In the genomic region with DNA sequence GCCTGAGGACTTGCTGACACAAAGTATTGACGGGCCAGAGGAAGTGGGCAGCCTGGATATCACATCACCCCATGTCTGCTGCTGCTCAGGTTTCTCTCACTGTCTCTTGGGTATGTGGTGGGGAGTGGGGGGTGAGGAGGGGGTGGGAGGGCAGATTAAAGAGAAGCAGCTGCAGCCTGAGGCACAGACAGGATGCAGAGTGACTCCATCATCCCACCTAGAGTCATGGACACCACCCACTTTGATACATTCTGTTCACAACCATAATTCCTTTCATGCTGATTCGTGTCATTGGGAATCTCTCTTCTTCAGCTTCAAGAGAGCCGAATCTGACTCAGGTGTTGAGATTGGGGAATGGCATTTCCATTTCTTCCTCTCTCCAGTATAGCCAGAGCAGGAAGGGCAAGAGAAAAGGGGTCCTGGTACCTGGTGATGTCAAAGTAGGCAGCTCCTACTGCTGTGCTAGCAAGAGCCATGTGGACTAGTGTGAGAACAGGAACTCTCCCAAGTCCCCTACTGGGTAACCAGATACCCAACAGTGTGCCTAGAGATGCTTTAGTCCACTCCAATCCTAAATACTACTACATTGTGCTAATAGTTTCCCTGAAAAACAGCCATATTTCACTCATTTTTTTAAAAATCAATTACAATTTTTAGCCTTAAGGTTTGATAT, we compare ENCODE assay signal across 1 cellular context.
TF ChIP-seq lines count a peak whose summit lies in the region.

No MANE protein-coding gene starts in this region.

TF ChIP-seq in HepG2, 621 proteins besides CTCF, POLR2A, EP300 and RAD21:
- TF ChIP-seq, protein P1, sequence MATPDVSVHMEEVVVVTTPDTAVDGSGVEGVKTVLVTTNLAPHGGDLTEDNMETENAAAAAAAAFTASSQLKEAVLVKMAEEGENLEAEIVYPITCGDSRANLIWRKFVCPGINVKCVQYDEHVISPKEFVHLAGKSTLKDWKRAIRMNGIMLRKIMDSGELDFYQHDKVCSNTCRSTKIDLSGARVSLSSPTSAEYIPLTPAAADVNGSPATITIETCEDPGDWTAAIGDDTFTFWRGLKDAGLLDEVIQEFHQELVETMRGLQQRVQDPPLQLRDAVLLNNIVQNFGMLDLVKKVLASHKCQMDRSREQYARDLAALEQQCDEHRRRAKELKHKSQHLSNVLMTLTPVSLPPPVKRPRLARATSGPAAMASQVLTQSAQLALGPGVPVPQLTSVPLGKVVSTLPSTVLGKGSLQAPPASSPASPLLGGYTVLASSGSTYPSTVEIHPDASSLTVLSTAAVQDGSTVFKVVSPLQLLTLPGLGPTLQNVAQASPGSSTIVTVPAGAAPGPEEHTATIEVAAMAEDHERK (CRISPR knock-in tag; IDR thresholded peaks at IDR 0.05; ENCODE audit: low read depth) = no peak
- TF ChIP-seq, protein P2, sequence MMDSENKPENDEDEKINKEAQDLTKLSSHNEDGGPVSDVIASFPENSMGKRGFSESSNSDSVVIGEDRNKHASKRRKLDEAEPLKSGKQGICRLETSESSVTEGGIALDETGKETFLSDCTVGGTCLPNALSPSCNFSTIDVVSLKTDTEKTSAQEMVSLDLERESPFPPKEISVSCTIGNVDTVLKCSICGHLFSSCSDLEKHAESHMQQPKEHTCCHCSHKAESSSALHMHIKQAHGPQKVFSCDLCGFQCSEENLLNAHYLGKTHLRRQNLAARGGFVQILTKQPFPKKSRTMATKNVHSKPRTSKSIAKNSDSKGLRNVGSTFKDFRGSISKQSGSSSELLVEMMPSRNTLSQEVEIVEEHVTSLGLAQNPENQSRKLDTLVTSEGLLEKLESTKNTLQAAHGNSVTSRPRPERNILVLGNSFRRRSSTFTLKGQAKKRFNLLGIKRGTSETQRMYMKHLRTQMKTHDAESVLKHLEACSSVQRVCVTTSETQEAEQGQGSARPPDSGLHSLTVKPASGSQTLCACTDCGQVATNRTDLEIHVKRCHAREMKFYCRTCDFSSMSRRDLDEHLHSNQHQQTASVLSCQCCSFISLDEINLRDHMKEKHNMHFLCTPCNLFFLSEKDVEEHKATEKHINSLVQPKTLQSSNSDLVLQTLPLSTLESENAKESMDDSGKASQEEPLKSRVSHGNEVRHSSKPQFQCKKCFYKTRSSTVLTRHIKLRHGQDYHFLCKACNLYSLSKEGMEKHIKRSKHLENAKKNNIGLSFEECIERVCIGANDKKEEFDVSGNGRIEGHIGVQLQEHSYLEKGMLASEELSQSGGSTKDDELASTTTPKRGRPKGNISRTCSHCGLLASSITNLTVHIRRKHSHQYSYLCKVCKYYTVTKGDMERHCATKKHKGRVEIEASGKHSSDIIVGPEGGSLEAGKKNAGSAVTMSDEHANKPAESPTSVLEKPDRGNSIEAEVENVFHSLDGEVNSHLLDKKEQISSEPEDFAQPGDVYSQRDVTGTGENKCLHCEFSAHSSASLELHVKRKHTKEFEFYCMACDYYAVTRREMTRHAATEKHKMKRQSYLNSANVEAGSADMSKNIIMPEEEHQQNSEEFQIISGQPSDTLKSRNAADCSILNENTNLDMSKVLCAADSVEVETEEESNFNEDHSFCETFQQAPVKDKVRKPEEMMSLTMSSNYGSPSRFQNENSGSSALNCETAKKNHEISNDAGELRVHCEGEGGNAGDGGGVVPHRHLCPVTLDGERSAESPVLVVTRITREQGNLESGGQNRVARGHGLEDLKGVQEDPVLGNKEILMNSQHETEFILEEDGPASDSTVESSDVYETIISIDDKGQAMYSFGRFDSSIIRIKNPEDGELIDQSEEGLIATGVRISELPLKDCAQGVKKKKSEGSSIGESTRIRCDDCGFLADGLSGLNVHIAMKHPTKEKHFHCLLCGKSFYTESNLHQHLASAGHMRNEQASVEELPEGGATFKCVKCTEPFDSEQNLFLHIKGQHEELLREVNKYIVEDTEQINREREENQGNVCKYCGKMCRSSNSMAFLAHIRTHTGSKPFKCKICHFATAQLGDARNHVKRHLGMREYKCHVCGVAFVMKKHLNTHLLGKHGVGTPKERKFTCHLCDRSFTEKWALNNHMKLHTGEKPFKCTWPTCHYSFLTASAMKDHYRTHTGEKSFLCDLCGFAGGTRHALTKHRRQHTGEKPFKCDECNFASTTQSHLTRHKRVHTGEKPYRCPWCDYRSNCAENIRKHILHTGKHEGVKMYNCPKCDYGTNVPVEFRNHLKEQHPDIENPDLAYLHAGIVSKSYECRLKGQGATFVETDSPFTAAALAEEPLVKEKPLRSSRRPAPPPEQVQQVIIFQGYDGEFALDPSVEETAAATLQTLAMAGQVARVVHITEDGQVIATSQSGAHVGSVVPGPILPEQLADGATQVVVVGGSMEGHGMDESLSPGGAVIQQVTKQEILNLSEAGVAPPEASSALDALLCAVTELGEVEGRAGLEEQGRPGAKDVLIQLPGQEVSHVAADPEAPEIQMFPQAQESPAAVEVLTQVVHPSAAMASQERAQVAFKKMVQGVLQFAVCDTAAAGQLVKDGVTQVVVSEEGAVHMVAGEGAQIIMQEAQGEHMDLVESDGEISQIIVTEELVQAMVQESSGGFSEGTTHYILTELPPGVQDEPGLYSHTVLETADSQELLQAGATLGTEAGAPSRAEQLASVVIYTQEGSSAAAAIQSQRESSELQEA (CRISPR knock-in tag; IDR thresholded peaks at IDR 0.05; ENCODE audit: not compliant biosample characterization) = no peak
- TF ChIP-seq, protein P3, sequence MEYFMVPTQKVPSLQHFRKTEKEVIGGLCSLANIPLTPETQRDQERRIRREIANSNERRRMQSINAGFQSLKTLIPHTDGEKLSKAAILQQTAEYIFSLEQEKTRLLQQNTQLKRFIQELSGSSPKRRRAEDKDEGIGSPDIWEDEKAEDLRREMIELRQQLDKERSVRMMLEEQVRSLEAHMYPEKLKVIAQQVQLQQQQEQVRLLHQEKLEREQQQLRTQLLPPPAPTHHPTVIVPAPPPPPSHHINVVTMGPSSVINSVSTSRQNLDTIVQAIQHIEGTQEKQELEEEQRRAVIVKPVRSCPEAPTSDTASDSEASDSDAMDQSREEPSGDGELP (IDR thresholded peaks at IDR 0.05; ENCODE audit: borderline replicate concordance, low read depth) = no peak
- TF ChIP-seq, protein P4, sequence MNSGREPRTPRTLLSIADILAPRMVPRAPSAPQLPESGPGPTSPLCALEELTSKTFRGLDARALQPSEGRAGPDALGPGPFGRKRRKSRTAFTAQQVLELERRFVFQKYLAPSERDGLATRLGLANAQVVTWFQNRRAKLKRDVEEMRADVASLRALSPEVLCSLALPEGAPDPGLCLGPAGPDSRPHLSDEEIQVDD (CRISPR knock-in tag; IDR thresholded peaks at IDR 0.05; ENCODE audit: borderline replicate concordance) = no peak
- TF ChIP-seq, protein P5, sequence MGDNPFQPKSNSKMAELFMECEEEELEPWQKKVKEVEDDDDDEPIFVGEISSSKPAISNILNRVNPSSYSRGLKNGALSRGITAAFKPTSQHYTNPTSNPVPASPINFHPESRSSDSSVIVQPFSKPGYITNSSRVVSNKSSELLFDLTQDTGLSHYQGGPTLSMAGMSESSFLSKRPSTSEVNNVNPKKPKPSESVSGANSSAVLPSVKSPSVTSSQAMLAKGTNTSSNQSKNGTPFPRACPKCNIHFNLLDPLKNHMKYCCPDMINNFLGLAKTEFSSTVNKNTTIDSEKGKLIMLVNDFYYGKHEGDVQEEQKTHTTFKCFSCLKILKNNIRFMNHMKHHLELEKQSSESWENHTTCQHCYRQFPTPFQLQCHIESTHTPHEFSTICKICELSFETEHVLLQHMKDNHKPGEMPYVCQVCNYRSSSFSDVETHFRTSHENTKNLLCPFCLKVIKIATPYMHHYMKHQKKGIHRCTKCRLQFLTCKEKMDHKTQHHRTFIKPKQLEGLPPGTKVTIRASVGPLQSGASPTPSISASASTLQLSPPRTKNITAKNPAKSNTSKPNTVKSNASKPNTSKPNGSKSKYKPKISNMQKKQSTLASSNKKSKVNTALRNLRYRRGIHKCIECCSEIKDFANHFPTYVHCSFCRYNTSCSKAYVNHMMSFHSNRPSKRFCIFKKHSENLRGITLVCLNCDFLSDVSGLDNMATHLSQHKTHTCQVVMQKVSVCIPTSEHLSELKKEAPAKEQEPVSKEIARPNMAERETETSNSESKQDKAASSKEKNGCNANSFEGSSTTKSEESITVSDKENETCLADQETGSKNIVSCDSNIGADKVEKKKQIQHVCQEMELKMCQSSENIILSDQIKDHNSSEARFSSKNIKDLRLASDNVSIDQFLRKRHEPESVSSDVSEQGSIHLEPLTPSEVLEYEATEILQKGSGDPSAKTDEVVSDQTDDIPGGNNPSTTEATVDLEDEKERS (CRISPR knock-in tag; IDR thresholded peaks at IDR 0.05) = no peak
- no peak for TF ChIP-seq ZNF746 (CRISPR knock-in tag; IDR thresholded peaks at IDR 0.05)
- TF ChIP-seq HDAC6 (IDR thresholded peaks at IDR 0.05; ENCODE audit: low read depth, low read length) = no peak
- TF ChIP-seq, protein P6, sequence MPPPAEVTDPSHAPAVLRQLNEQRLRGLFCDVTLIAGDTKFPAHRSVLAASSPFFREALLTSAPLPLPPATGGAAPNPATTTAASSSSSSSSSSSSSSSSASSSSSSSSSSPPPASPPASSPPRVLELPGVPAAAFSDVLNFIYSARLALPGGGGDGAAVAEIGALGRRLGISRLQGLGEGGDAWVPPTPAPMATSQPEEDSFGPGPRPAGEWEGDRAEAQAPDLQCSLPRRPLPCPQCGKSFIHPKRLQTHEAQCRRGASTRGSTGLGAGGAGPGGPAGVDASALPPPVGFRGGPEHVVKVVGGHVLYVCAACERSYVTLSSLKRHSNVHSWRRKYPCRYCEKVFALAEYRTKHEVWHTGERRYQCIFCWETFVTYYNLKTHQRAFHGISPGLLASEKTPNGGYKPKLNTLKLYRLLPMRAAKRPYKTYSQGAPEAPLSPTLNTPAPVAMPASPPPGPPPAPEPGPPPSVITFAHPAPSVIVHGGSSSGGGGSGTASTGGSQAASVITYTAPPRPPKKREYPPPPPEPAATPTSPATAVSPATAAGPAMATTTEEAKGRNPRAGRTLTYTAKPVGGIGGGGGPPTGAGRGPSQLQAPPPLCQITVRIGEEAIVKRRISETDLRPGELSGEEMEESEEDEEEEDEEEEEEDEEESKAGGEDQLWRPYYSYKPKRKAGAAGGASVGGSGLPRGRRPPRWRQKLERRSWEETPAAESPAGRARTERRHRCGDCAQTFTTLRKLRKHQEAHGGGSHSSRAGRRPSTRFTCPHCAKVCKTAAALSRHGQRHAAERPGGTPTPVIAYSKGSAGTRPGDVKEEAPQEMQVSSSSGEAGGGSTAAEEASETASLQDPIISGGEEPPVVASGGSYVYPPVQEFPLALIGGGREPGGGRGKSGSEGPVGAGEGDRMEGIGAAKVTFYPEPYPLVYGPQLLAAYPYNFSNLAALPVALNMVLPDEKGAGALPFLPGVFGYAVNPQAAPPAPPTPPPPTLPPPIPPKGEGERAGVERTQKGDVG (CRISPR knock-in tag; IDR thresholded peaks at IDR 0.05; ENCODE audit: borderline replicate concordance) = no peak
- TF ChIP-seq, protein P7, sequence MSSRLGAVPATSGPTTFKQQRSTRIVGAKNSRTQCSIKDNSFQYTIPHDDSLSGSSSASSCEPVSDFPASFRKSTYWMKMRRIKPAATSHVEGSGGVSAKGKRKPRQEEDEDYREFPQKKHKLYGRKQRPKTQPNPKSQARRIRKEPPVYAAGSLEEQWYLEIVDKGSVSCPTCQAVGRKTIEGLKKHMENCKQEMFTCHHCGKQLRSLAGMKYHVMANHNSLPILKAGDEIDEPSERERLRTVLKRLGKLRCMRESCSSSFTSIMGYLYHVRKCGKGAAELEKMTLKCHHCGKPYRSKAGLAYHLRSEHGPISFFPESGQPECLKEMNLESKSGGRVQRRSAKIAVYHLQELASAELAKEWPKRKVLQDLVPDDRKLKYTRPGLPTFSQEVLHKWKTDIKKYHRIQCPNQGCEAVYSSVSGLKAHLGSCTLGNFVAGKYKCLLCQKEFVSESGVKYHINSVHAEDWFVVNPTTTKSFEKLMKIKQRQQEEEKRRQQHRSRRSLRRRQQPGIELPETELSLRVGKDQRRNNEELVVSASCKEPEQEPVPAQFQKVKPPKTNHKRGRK (CRISPR knock-in tag; IDR thresholded peaks at IDR 0.05) = no peak
- TF ChIP-seq, protein P8, sequence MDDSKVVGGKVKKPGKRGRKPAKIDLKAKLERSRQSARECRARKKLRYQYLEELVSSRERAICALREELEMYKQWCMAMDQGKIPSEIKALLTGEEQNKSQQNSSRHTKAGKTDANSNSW (CRISPR knock-in tag; IDR thresholded peaks at IDR 0.05; ENCODE audit: borderline replicate concordance) = no peak
- no peak for TF ChIP-seq ZNF761 (CRISPR knock-in tag; conservative IDR thresholded peaks at IDR 0.05)
- TF ChIP-seq, protein P9, sequence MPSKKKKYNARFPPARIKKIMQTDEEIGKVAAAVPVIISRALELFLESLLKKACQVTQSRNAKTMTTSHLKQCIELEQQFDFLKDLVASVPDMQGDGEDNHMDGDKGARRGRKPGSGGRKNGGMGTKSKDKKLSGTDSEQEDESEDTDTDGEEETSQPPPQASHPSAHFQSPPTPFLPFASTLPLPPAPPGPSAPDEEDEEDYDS (CRISPR knock-in tag; IDR thresholded peaks at IDR 0.05) = no peak
- no peak for TF ChIP-seq HMG20A (CRISPR knock-in tag; IDR thresholded peaks at IDR 0.05; ENCODE audit: borderline replicate concordance)
